ENCODE assay signal across 2 cellular contexts in the genomic region with DNA sequence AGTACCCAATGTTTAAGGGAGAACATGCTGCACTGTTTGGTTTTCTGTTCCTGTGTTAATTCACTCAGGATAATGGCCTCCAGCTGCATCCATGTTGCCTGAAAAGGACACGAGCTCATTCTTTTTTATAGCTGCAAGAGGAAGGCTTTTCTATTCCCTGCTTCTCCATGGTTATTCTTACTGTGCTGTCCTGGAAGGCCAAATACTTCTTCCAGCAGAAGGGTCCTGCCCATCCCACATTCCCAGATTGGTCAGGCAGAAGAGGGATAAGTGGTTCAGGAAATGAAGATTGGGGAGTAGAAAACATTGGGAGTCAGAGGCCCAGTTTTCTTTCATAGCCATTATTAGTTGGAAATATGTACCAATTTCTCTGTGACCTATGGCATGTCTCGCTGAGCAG.
TF ChIP-seq lines count a peak whose summit lies in the region.

No MANE protein-coding gene starts in this region.

TF ChIP-seq in liver, 16 proteins besides CTCF, POLR2A, EP300 and RAD21:
- TF ChIP-seq, protein P1, sequence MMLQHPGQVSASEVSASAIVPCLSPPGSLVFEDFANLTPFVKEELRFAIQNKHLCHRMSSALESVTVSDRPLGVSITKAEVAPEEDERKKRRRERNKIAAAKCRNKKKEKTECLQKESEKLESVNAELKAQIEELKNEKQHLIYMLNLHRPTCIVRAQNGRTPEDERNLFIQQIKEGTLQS (IDR thresholded peaks at IDR 0.05): no peak
- no peak for TF ChIP-seq FOXA1 (IDR thresholded peaks at IDR 0.05)
- TF ChIP-seq HNF4A (conservative IDR thresholded peaks at IDR 0.05): no peak
- no peak for TF ChIP-seq YY1 (IDR thresholded peaks at IDR 0.05)
- no peak for TF ChIP-seq HNF4G (IDR thresholded peaks at IDR 0.05)
- no peak for TF ChIP-seq JUND (IDR thresholded peaks at IDR 0.05)
- TF ChIP-seq, protein P2, sequence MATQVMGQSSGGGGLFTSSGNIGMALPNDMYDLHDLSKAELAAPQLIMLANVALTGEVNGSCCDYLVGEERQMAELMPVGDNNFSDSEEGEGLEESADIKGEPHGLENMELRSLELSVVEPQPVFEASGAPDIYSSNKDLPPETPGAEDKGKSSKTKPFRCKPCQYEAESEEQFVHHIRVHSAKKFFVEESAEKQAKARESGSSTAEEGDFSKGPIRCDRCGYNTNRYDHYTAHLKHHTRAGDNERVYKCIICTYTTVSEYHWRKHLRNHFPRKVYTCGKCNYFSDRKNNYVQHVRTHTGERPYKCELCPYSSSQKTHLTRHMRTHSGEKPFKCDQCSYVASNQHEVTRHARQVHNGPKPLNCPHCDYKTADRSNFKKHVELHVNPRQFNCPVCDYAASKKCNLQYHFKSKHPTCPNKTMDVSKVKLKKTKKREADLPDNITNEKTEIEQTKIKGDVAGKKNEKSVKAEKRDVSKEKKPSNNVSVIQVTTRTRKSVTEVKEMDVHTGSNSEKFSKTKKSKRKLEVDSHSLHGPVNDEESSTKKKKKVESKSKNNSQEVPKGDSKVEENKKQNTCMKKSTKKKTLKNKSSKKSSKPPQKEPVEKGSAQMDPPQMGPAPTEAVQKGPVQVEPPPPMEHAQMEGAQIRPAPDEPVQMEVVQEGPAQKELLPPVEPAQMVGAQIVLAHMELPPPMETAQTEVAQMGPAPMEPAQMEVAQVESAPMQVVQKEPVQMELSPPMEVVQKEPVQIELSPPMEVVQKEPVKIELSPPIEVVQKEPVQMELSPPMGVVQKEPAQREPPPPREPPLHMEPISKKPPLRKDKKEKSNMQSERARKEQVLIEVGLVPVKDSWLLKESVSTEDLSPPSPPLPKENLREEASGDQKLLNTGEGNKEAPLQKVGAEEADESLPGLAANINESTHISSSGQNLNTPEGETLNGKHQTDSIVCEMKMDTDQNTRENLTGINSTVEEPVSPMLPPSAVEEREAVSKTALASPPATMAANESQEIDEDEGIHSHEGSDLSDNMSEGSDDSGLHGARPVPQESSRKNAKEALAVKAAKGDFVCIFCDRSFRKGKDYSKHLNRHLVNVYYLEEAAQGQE (IDR thresholded peaks at IDR 0.05): no peak

TF ChIP-seq in HepG2, 621 proteins besides CTCF, POLR2A, EP300 and RAD21:
- TF ChIP-seq, protein P3, sequence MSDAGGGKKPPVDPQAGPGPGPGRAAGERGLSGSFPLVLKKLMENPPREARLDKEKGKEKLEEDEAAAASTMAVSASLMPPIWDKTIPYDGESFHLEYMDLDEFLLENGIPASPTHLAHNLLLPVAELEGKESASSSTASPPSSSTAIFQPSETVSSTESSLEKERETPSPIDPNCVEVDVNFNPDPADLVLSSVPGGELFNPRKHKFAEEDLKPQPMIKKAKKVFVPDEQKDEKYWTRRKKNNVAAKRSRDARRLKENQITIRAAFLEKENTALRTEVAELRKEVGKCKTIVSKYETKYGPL (CRISPR knock-in tag; IDR thresholded peaks at IDR 0.05): no peak
- TF ChIP-seq, protein P4, sequence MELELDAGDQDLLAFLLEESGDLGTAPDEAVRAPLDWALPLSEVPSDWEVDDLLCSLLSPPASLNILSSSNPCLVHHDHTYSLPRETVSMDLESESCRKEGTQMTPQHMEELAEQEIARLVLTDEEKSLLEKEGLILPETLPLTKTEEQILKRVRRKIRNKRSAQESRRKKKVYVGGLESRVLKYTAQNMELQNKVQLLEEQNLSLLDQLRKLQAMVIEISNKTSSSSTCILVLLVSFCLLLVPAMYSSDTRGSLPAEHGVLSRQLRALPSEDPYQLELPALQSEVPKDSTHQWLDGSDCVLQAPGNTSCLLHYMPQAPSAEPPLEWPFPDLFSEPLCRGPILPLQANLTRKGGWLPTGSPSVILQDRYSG (CRISPR knock-in tag; IDR thresholded peaks at IDR 0.05): no peak
- TF ChIP-seq, protein P5, sequence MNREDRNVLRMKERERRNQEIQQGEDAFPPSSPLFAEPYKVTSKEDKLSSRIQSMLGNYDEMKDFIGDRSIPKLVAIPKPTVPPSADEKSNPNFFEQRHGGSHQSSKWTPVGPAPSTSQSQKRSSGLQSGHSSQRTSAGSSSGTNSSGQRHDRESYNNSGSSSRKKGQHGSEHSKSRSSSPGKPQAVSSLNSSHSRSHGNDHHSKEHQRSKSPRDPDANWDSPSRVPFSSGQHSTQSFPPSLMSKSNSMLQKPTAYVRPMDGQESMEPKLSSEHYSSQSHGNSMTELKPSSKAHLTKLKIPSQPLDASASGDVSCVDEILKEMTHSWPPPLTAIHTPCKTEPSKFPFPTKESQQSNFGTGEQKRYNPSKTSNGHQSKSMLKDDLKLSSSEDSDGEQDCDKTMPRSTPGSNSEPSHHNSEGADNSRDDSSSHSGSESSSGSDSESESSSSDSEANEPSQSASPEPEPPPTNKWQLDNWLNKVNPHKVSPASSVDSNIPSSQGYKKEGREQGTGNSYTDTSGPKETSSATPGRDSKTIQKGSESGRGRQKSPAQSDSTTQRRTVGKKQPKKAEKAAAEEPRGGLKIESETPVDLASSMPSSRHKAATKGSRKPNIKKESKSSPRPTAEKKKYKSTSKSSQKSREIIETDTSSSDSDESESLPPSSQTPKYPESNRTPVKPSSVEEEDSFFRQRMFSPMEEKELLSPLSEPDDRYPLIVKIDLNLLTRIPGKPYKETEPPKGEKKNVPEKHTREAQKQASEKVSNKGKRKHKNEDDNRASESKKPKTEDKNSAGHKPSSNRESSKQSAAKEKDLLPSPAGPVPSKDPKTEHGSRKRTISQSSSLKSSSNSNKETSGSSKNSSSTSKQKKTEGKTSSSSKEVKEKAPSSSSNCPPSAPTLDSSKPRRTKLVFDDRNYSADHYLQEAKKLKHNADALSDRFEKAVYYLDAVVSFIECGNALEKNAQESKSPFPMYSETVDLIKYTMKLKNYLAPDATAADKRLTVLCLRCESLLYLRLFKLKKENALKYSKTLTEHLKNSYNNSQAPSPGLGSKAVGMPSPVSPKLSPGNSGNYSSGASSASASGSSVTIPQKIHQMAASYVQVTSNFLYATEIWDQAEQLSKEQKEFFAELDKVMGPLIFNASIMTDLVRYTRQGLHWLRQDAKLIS (CRISPR knock-in tag; IDR thresholded peaks at IDR 0.05): no peak
- no peak for TF ChIP-seq KLF11 (CRISPR knock-in tag; IDR thresholded peaks at IDR 0.05)
- TF ChIP-seq NPAS2 (CRISPR knock-in tag; IDR thresholded peaks at IDR 0.05; ENCODE audit: borderline replicate concordance): no peak
- TF ChIP-seq SIX4 (CRISPR knock-in tag; IDR thresholded peaks at IDR 0.05): no peak
- no peak for TF ChIP-seq KAT7 (CRISPR knock-in tag; IDR thresholded peaks at IDR 0.05; ENCODE audit: borderline replicate concordance)
- TF ChIP-seq KDM4B (CRISPR knock-in tag; IDR thresholded peaks at IDR 0.05): no peak
- TF ChIP-seq BCL6 (CRISPR knock-in tag; IDR thresholded peaks at IDR 0.05): no peak
- no peak for TF ChIP-seq DPF2 (CRISPR knock-in tag; IDR thresholded peaks at IDR 0.05; ENCODE audit: borderline replicate concordance, low read depth)
- TF ChIP-seq SPEN (CRISPR knock-in tag; IDR thresholded peaks at IDR 0.05; ENCODE audit: low read depth): no peak
